Comparison of ENCODE assay signal across 27 cellular contexts in the genomic region with DNA sequence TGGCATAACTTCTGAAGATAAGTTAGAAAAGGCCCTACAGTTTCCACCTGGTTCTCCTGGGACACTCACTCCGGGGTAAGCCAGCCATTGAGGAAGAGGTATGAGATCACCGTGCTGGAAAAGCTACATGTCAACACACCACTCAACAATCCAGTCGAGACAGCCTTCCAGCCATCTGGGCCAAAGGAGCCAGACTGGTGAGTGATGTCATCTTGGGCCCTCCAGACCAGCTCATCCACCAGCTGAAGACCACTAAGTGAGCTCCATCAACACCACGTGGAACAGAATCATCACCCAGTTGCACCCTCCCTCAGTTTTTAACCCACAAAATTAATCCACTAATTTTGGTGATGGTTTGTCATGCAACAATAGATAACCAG. TPM values are rescaled to one million over a fixed set of nuclear protein-coding genes. Genes with fewer than 3 reads are reported as not detected.
DNase-seq lines count a peak whose midpoint lies in the region; FAIRE-seq and TF ChIP-seq lines count a peak whose summit lies in the region.
"Had no signal": no experiment of that assay in that cellular context is flagged by ENCODE, and none has a peak within 500 bp of the region (broad histone marks: within the 10 kb centered on the region; RNA-seq: fewer than 3 reads in every experiment).

No MANE protein-coding gene starts in this region.

- no peaks in the 10 kb centered on the region for H4K20me1 ChIP-seq in BLaER1

- H3K27me3 ChIP-seq in BLaER1 (no peaks in the 10 kb centered on the region), esophagus squamous epithelium (peaks cover 0 to 8% (median 0%) of the 10 kb centered on the region in 4 donors)
- H3K27me3 ChIP-seq: right atrium auricular region, vagina had no signal

- TF ChIP-seq CTCF in esophagus squamous epithelium (IDR thresholded peaks at IDR 0.05): no peak

- H3K4me2 ChIP-seq in BLaER1: peak overlapping the region; percentile 66
- H3K4me2 ChIP-seq: smooth muscle cell had no signal

- FAIRE-seq in frontal cortex (lab: Jason Lieb, UNC): no peak

- DNase-seq in DMS53 treated with DMSO at 0.1 percent for 48 hours (lab: John Stamatoyannopoulos, UW; ENCODE audit: unreplicated experiment): peak; percentile 91
- DNase-seq in NCI-H2029 (lab: John Stamatoyannopoulos, UW): peak; percentile 81
- peak; percentile 57 for DNase-seq in islet precursor cell
- DNase-seq in AG08396 (ENCODE audit: low spot score): no peak
- no peak for DNase-seq in NCI-H187 treated with DMSO at 0.1 percent for 48 hours (lab: John Stamatoyannopoulos, UW)
- DNase-seq in frontal cortex (ENCODE audit: low spot score in 2 of 2): no peak
- no peak for DNase-seq in esophagus squamous epithelium (lab: John Stamatoyannopoulos, UW)
- DNase-seq: activated CD8-positive, alpha-beta T cell treated with anti-CD3 and anti-CD28 coated beads, Interleukin-2, amount 10 ng/mL, durations not matched to agents 7 days and 5 days; activated naive CD4-positive, alpha-beta T cell treated with anti-CD3 and anti-CD28 coated beads, Interleukin-2, amount 10 ng/mL, durations not matched to agents 7 days and 5 days; amniotic stem cell; hippocampal formation; NCI-H1417 treated with DMSO at 0.1 percent for 48 hours; NCI-H446; NCI-H748 treated with DMSO at 0.1 percent for 48 hours; SHP77 treated with DMSO at 0.1 percent for 48 hours had no signal

- peak overlapping the region; percentile 78 for H3K27ac ChIP-seq in BLaER1
- H3K27ac ChIP-seq in esophagus squamous epithelium: no peak overlapping the region
- H3K27ac ChIP-seq: parathyroid adenoma, right atrium auricular region, vagina had no signal

- H3K9me3 ChIP-seq in BLaER1: no peaks in the 10 kb centered on the region
- H3K9me3 ChIP-seq in esophagus squamous epithelium: no peaks in the 10 kb centered on the region
- H3K9me3 ChIP-seq: HAP-1, right atrium auricular region, vagina had no signal

- intact Hi-C loops in esophagus squamous epithelium (cut with DNase I): no loop called here

- WGBS in esophagus squamous epithelium, 2 donors: 58 to 65% methylated on average over 3 to 4 of the region's 4 CpGs

- H3K4me1 ChIP-seq in BLaER1 (peaks cover 23% of the 10 kb centered on the region), esophagus squamous epithelium (no peaks in the 10 kb centered on the region)
- H3K4me1 ChIP-seq: HAP-1, parathyroid adenoma, right atrium auricular region, vagina had no signal

- H3K9ac ChIP-seq in BLaER1: no peak overlapping the region
- H3K9ac ChIP-seq: parathyroid adenoma had no signal

- H3K36me3 ChIP-seq in BLaER1: no peaks in the 10 kb centered on the region
- no peaks in the 10 kb centered on the region for H3K36me3 ChIP-seq in esophagus squamous epithelium
- H3K36me3 ChIP-seq: HAP-1, right atrium auricular region, vagina had no signal

- H3K4me3 ChIP-seq in BLaER1 (no peak overlapping the region), esophagus squamous epithelium (no peak overlapping the region)
- H3K4me3 ChIP-seq: HAP-1, right atrium auricular region, smooth muscle cell, vagina had no signal

- TF ChIP-seq POLR2A in esophagus squamous epithelium (IDR thresholded peaks at IDR 0.05): no peak

RNA-seq across cellular contexts. Expression of gene RSPO4, which starts 32.3 kb away (rescaled TPM):
- total RNA-seq in frontal cortex: under 0.01 TPM
- under 1 TPM in 3 of 4 donors, not detected in 1; 0.18 to 0.23 (median 0.19) TPM for total RNA-seq in esophagus squamous epithelium
- total RNA-seq: activated CD8-positive, alpha-beta T cell treated with anti-CD3 and anti-CD28 coated beads, Interleukin-2, amount 10 ng/mL, durations not matched to agents 7 days and 5 days; activated T-helper 17 cell treated with anti-CD3 and anti-CD28 coated beads, Interleukin-2, amount 50 U/mL, for 72 hours; chondrocyte; fibroblast of lung; M059J; neural crest cell; T-helper 2 cell treated with Interferon-gamma antibody and Interleukin-4, amounts not matched to agents 100 ng/mL and 5 ng/mL, for 36 hours; vagina had no signal

Comparison
In these comparisons a context has a peak if more than half of its experiments do, and no peak if none do; other contexts are left out.
1. DNase-seq: peak in DMS53 treated with DMSO at 0.1 percent for 48 hours (single experiment), NCI-H2029 (single experiment) and islet precursor cell (single experiment); none in AG08396 (single experiment), NCI-H187 treated with DMSO at 0.1 percent for 48 hours (single experiment), frontal cortex (0 of 2) and esophagus squamous epithelium (single experiment).